Comparison of ENCODE assay signal across 16 cellular contexts in genomic region chr7:134627775-134628153, GRCh38. TPM values are rescaled to one million over a fixed set of nuclear protein-coding genes. Genes with fewer than 3 reads are reported as not detected.
DNase-seq lines count a peak whose midpoint lies in the region; ATAC-seq, FAIRE-seq and TF ChIP-seq lines count a peak whose summit lies in the region.
"Had no signal": no experiment of that assay in that cellular context is flagged by ENCODE, and none has a peak within 500 bp of the region (broad histone marks: within the 10 kb centered on the region; RNA-seq: fewer than 3 reads in every experiment).

No MANE protein-coding gene starts in this region.

- TF ChIP-seq POLR2A in GM12891 (IDR thresholded peaks at IDR 0.05; ENCODE audit: low read depth, low read length) = peak; percentile 66; the same call in 1 of the 2 replicates

- H3K27me3 Mint-ChIP-seq in dendritic cell treated with granulocyte-macrophage colony-stimulating factor and Interleukin-4, amounts not matched to agents 40 ng/mL and 50 ng/mL, for 4 days = peaks cover 7% of the 10 kb centered on the region

- intact Hi-C loops in dendritic cell treated with granulocyte-macrophage colony-stimulating factor and Interleukin-4, amounts not matched to agents 40 ng/mL and 50 ng/mL, for 4 days (cut with micrococcal nuclease) = loop anchor here (5.0 kb wide), 1 partner anchor 315 kb away; no protein-coding TSS in a partner anchor

- H3K4me1 Mint-ChIP-seq in dendritic cell treated with granulocyte-macrophage colony-stimulating factor and Interleukin-4, amounts not matched to agents 40 ng/mL and 50 ng/mL, for 4 days (ENCODE audit: low read depth) = peaks cover 18% of the 10 kb centered on the region
- H3K4me1 Mint-ChIP-seq: B cell; CD4-positive, CD25-positive, alpha-beta regulatory T cell had no signal

- DNase-seq in GM12891 (ENCODE audit: insufficient read length, low spot score) (no peak), NCI-H2196 (lab: John Stamatoyannopoulos, UW; ENCODE audit: unreplicated experiment) (no peak), NCI-H1417 (lab: John Stamatoyannopoulos, UW) (no peak), NCI-H1048 (lab: John Stamatoyannopoulos, UW) (no peak)
- DNase-seq: Caco-2; CD4-positive, CD25-positive, alpha-beta regulatory T cell; CD8-positive, alpha-beta T cell; DMS153; DND-41; HFFc6 had no signal

- no peak for FAIRE-seq in GM12891 (lab: Jason Lieb, UNC)
- FAIRE-seq: G401.6, GM18507 had no signal

- no peaks in the 10 kb centered on the region for H3K9me3 Mint-ChIP-seq in dendritic cell treated with granulocyte-macrophage colony-stimulating factor and Interleukin-4, amounts not matched to agents 40 ng/mL and 50 ng/mL, for 4 days
- H3K9me3 Mint-ChIP-seq: CD4-positive, CD25-positive, alpha-beta regulatory T cell; CD8-positive, alpha-beta T cell; GM23338; HFFc6 had no signal

- H3K36me3 Mint-ChIP-seq in dendritic cell treated with granulocyte-macrophage colony-stimulating factor and Interleukin-4, amounts not matched to agents 40 ng/mL and 50 ng/mL, for 4 days (ENCODE audit: low read depth) = no peaks in the 10 kb centered on the region
- H3K36me3 Mint-ChIP-seq: CD4-positive, CD25-positive, alpha-beta regulatory T cell; CD8-positive, alpha-beta T cell had no signal

- ATAC-seq in HG02981 (IDR thresholded peaks at IDR 0.05; ENCODE audit: unreplicated experiment) = peak; percentile 9
- ATAC-seq: CD8-positive, alpha-beta T cell; GM23338 had no signal

- H3K27ac Mint-ChIP-seq in dendritic cell treated with granulocyte-macrophage colony-stimulating factor and Interleukin-4, amounts not matched to agents 40 ng/mL and 50 ng/mL, for 4 days = peak overlapping the region; percentile 74
- H3K27ac Mint-ChIP-seq: B cell; CD4-positive, CD25-positive, alpha-beta regulatory T cell; CD8-positive, alpha-beta T cell; GM23338 had no signal

- no peak overlapping the region for H3K4me3 Mint-ChIP-seq in dendritic cell treated with granulocyte-macrophage colony-stimulating factor and Interleukin-4, amounts not matched to agents 40 ng/mL and 50 ng/mL, for 4 days
- H3K4me3 Mint-ChIP-seq: B cell; CD4-positive, CD25-positive, alpha-beta regulatory T cell; CD8-positive, alpha-beta T cell; GM23338; HFFc6 had no signal

TF ChIP-seq in GM12891, 5 proteins besides CTCF, POLR2A, EP300 and RAD21:
- TF ChIP-seq POLR2AphosphoS5 (IDR thresholded peaks at IDR 0.05; ENCODE audit: low read depth, low read length) (peak; percentile 64; the same call in 1 of the 2 replicates), TAF1 (IDR thresholded peaks at IDR 0.05; ENCODE audit: low read depth, low read length) (no peak)

RNA-seq across cellular contexts. Expression of gene BPGM, which starts 18.9 kb away (rescaled TPM):
- polyA plus RNA-seq in GM12891 (2012; ENCODE audit: low read depth, missing spikeins) = 10.0 TPM
